ENCODE assay signal across 1 cellular context in the genomic region with DNA sequence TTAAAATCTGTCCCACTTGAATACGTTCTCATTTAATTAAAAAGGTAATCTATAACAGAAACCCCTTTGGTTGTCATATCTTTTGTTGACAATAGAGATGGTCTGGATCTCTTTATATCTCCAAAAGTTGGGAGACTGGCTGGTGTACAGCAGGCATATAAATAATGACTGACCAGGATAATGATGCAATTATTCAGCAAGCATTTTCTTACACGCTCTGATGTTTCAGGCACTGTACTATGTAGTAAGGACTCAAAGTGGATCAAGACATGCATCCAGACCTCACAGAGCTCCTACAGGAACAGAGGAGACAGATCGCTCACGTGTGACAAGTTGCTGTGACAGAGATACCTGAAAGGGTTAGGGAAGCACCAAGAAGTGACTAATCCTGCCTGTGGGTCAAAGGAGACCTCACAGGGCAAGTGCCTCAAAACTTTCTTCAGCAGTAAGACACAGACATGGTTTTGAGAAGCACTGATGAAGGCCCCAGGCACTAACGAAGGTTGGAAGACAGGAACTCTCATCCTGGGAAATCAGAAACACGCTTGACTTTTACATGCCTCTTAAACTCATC.
TF ChIP-seq lines count a peak whose summit lies in the region.

No MANE protein-coding gene starts in this region.

TF ChIP-seq in WTC11, 78 proteins besides CTCF, POLR2A, EP300 and RAD21:
- TF ChIP-seq ESRRA (CRISPR knock-in tag; IDR thresholded peaks at IDR 0.05; ENCODE audit: borderline replicate concordance) (no peak), TEAD1 (CRISPR knock-in tag; IDR thresholded peaks at IDR 0.05) (no peak), ZNF121 (CRISPR knock-in tag; IDR thresholded peaks at IDR 0.05) (no peak), SMAD3 (CRISPR knock-in tag; IDR thresholded peaks at IDR 0.05; ENCODE audit: borderline replicate concordance) (no peak), RELA (CRISPR knock-in tag; IDR thresholded peaks at IDR 0.05; ENCODE audit: borderline replicate concordance) (no peak), NFYB (CRISPR knock-in tag; conservative IDR thresholded peaks at IDR 0.05; ENCODE audit: low read depth) (no peak), NR2C2 (CRISPR knock-in tag; IDR thresholded peaks at IDR 0.05) (no peak), ZNF138 (CRISPR knock-in tag; conservative IDR thresholded peaks at IDR 0.05) (no peak), ZNF671 (CRISPR knock-in tag; IDR thresholded peaks at IDR 0.05) (no peak), TP53 (CRISPR knock-in tag; IDR thresholded peaks at IDR 0.05) (no peak), JAZF1 (CRISPR knock-in tag; IDR thresholded peaks at IDR 0.05) (no peak), OVOL2 (CRISPR knock-in tag; IDR thresholded peaks at IDR 0.05; ENCODE audit: borderline replicate concordance) (no peak), RORB (CRISPR knock-in tag; IDR thresholded peaks at IDR 0.05) (no peak), SMAD4 (CRISPR knock-in tag; IDR thresholded peaks at IDR 0.05) (no peak), FOXP1 (CRISPR knock-in tag; IDR thresholded peaks at IDR 0.05; ENCODE audit: borderline replicate concordance) (no peak)
- TF ChIP-seq, protein P1, sequence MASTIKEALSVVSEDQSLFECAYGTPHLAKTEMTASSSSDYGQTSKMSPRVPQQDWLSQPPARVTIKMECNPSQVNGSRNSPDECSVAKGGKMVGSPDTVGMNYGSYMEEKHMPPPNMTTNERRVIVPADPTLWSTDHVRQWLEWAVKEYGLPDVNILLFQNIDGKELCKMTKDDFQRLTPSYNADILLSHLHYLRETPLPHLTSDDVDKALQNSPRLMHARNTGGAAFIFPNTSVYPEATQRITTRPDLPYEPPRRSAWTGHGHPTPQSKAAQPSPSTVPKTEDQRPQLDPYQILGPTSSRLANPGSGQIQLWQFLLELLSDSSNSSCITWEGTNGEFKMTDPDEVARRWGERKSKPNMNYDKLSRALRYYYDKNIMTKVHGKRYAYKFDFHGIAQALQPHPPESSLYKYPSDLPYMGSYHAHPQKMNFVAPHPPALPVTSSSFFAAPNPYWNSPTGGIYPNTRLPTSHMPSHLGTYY (CRISPR knock-in tag; IDR thresholded peaks at IDR 0.05), result no peak
- TF ChIP-seq, protein P2, sequence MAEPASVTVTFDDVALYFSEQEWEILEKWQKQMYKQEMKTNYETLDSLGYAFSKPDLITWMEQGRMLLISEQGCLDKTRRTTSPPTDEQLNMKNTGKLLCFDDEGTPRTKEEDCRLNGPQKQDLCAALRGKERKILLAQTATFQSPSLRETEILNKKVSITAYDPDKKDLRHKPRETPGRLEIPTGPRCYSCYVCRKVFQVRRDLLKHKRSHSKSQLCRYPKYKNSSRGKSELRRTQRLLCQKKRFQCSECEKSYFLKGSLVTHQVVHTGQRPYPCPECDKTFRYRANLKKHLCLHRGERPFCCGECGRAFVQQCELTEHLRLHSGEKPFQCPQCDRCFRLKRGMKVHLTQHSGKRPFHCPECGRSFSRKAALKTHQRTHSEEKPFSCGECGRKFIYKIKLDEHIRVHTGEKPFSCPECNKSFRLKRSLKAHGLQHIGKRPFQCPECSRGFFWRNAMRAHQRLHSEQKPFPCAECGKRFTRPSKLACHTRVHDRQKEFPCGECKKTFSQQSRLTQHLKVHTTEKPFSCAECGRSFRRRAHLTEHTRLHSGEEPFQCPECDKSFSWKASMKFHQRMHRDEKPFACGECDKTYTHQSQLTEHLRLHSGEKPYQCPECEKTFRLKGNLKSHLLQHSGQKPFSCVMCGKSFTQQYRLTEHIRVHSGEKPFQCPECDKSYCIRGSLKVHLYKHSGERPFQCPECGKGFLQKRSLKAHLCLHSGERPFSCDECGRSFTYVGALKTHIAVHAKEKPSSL (CRISPR knock-in tag; conservative IDR thresholded peaks at IDR 0.05), result no peak
- TF ChIP-seq, protein P3, sequence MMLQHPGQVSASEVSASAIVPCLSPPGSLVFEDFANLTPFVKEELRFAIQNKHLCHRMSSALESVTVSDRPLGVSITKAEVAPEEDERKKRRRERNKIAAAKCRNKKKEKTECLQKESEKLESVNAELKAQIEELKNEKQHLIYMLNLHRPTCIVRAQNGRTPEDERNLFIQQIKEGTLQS (CRISPR knock-in tag; conservative IDR thresholded peaks at IDR 0.05), result no peak
- TF ChIP-seq, protein P4, sequence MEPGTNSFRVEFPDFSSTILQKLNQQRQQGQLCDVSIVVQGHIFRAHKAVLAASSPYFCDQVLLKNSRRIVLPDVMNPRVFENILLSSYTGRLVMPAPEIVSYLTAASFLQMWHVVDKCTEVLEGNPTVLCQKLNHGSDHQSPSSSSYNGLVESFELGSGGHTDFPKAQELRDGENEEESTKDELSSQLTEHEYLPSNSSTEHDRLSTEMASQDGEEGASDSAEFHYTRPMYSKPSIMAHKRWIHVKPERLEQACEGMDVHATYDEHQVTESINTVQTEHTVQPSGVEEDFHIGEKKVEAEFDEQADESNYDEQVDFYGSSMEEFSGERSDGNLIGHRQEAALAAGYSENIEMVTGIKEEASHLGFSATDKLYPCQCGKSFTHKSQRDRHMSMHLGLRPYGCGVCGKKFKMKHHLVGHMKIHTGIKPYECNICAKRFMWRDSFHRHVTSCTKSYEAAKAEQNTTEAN (CRISPR knock-in tag; IDR thresholded peaks at IDR 0.05), result no peak
- TF ChIP-seq, protein P5, sequence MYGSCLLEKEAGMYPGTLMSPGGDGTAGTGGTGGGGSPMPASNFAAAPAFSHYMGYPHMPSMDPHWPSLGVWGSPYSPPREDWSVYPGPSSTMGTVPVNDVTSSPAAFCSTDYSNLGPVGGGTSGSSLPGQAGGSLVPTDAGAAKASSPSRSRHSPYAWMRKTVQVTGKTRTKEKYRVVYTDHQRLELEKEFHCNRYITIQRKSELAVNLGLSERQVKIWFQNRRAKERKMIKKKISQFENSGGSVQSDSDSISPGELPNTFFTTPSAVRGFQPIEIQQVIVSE (CRISPR knock-in tag; IDR thresholded peaks at IDR 0.05; ENCODE audit: borderline replicate concordance), result no peak
TF ChIP-seq in WTC11: peak in this region for 0.
